ENCODE assay signal across 10 cellular contexts in genomic region chr12:104219361-104219892, GRCh38. TPM values are rescaled to one million over a fixed set of nuclear protein-coding genes. Genes with fewer than 3 reads are reported as not detected.
DNase-seq lines count a peak whose midpoint lies in the region; ATAC-seq, FAIRE-seq and TF ChIP-seq lines count a peak whose summit lies in the region.
"Had no signal": no experiment of that assay in that cellular context is flagged by ENCODE, and none has a peak within 500 bp of the region (broad histone marks: within the 10 kb centered on the region; RNA-seq: fewer than 3 reads in every experiment).

No MANE protein-coding gene starts in this region.

- CTCF ChIA-PET in Calu3 (lab: Charles Lee): interaction anchor here (0.5 to 2.6 kb wide), 7 partner anchors 42 to 117 kb away, joined by 3 to 26 read pairs (median 4); no protein-coding TSS in a partner anchor

- H3K27ac ChIP-seq in upper lobe of right lung: peak overlapping the region; percentile 69
- H3K27ac ChIP-seq: neutrophil had no signal

- peak; percentile 64 for ATAC-seq in upper lobe of right lung
- ATAC-seq in HG03108 (IDR thresholded peaks at IDR 0.05; ENCODE audit: unreplicated experiment): no peak

- H3K27ac Mint-ChIP-seq in Calu3 (ENCODE audit: unreplicated experiment): peak overlapping the region; percentile 98
- H3K27ac Mint-ChIP-seq: IgD-negative memory B cell had no signal

- no peak overlapping the region for H3K4me3 ChIP-seq in upper lobe of right lung

- intact Hi-C loops in Calu3 (cut with micrococcal nuclease; ENCODE audit: unreplicated experiment): loop anchor here (1.0 kb wide), 1 partner anchor 67 kb away; no protein-coding TSS in a partner anchor
- intact Hi-C loops in upper lobe of right lung (cut with DNase I): loop anchor here (5.0 kb wide), 2 partner anchors 68 to 138 kb away; no protein-coding TSS in a partner anchor

- no peaks in the 10 kb centered on the region for H3K9me3 Mint-ChIP-seq in Calu3 (ENCODE audit: low read depth, unreplicated experiment)
- H3K9me3 Mint-ChIP-seq: IgD-negative memory B cell had no signal

- peaks cover 32% of the 10 kb centered on the region for H3K4me1 ChIP-seq in upper lobe of right lung

- H3K36me3 ChIP-seq in upper lobe of right lung: no peaks in the 10 kb centered on the region
- H3K36me3 ChIP-seq: neutrophil had no signal

- no peaks in the 10 kb centered on the region for H3K27me3 ChIP-seq in upper lobe of right lung

- no TSS peak for BruUV-seq in Calu3 (replicated peaks; lab: Mats Ljungman, UMichigan)

- FAIRE-seq in frontal cortex (lab: Jason Lieb, UNC): no peak

- peaks cover 30% of the 10 kb centered on the region for H3K36me3 Mint-ChIP-seq in Calu3 (ENCODE audit: insufficient read depth, unreplicated experiment)
- H3K36me3 Mint-ChIP-seq: IgD-negative memory B cell had no signal

- TF ChIP-seq CTCF in Calu3 (IDR thresholded peaks at IDR 0.05; ENCODE audit: unreplicated experiment) (no peak), upper lobe of right lung (IDR thresholded peaks at IDR 0.05) (no peak)

- H3K4me1 Mint-ChIP-seq in Calu3 (ENCODE audit: low read depth, unreplicated experiment): peaks cover 71% of the 10 kb centered on the region

- peak; percentile 16 for DNase-seq in Calu3
- peak; percentile 61 for DNase-seq in NCI-H1436 treated with DMSO at 0.1 percent for 48 hours (lab: John Stamatoyannopoulos, UW)
- DNase-seq in amniotic epithelial cell (ENCODE audit: low read depth): peak; percentile 100
- DNase-seq in kidney glomerular epithelial cell (lab: John Stamatoyannopoulos, UW): peak; percentile 98
- DNase-seq in upper lobe of right lung: no peak
- DNase-seq in frontal cortex (ENCODE audit: low spot score in 2 of 2): no peak
- DNase-seq in NCI-H187 (lab: John Stamatoyannopoulos, UW): no peak

- H3K4me3 Mint-ChIP-seq in Calu3 (ENCODE audit: low read depth, unreplicated experiment): peak overlapping the region; percentile 43
- H3K4me3 Mint-ChIP-seq: IgD-negative memory B cell had no signal

- no peaks in the 10 kb centered on the region for H3K27me3 Mint-ChIP-seq in Calu3 (ENCODE audit: unreplicated experiment)

- no peaks in the 10 kb centered on the region for H3K9me3 ChIP-seq in upper lobe of right lung
- H3K9me3 ChIP-seq: neutrophil had no signal

RNA-seq across cellular contexts. Expression of gene TXNRD1, which starts 3.8 kb away (rescaled TPM):
- total RNA-seq in Calu3 (2022): 262 and 269 TPM in 2 replicates
- total RNA-seq in upper lobe of right lung: 161 TPM
- total RNA-seq in frontal cortex: 102 TPM

Comparison
In these comparisons a context has a peak if more than half of its experiments do, and no peak if none do; other contexts are left out.
1. DNase-seq: peak in Calu3 (single experiment), NCI-H1436 treated with DMSO at 0.1 percent for 48 hours (single experiment), amniotic epithelial cell (single experiment) and kidney glomerular epithelial cell (single experiment); none in upper lobe of right lung (single experiment), frontal cortex (0 of 2) and NCI-H187 (0 of 2).